Comparison of ENCODE assay signal across 29 cellular contexts in genomic region chr14:92684801-92685560, GRCh38.
A peak's percentile ranks its signal among the peaks of the same experiment; 100 is the strongest.
DNase-seq lines count a peak whose midpoint lies in the region; ATAC-seq, FAIRE-seq and TF ChIP-seq lines count a peak whose summit lies in the region.
"Had no signal": no experiment of that assay in that cellular context is flagged by ENCODE, and none has a peak within 500 bp of the region (broad histone marks: within the 10 kb centered on the region; RNA-seq: fewer than 3 reads in every experiment).

No MANE protein-coding gene starts in this region.

- POLR2A ChIA-PET in IMR-90 (lab: Charles Lee; ENCODE audit: unreplicated experiment), result no interaction called here
- POLR2A ChIA-PET in naive thymus-derived CD8-positive, alpha-beta T cell (lab: Charles Lee), result interaction anchor here (0.7 to 1.7 kb wide), 2 partner anchors 19 to 563 kb away, joined by 3 to 5 read pairs; partner anchors contain the start of genes CPSF2 and NDUFB1

- no peak overlapping the region for H3K4ac ChIP-seq in IMR-90 (ENCODE audit: low read depth, low read length)

- no peak for TF ChIP-seq EP300 in sigmoid colon (IDR thresholded peaks at IDR 0.05)

- no peaks in the 10 kb centered on the region for H3K9me3 Mint-ChIP-seq in chondrocyte (ENCODE audit: low read depth)
- H3K9me3 Mint-ChIP-seq in naive thymus-derived CD8-positive, alpha-beta T cell, result no peaks in the 10 kb centered on the region
- H3K9me3 Mint-ChIP-seq: activated B cell treated with CpG ODN at 0.5 μM for 24 hours; activated naive CD4-positive, alpha-beta T cell treated with anti-CD3 and anti-CD28 coated beads, Interleukin-2, amount 50 U/mL, for 24 hours; stimulated activated naive B cell treated with anti-CD40 and anti-IgM and Interleukin-4, amounts not matched to agents 10 μg/mL and 1 μg/mL and 100 μg/mL, for 72 hours had no signal

- H3K9ac ChIP-seq in IMR-90 (ENCODE audit: low read depth, low read length), result no peak overlapping the region

- no peak overlapping the region for H2BK15ac ChIP-seq in IMR-90 (ENCODE audit: low read depth, low read length)

- no peak overlapping the region for H3K18ac ChIP-seq in IMR-90 (ENCODE audit: low read depth, low read length)

- TF ChIP-seq CTCF in IMR-90 (conservative IDR thresholded peaks at IDR 0.05; ENCODE audit: low read depth, low read length) (no peak), chondrocyte (IDR thresholded peaks at IDR 0.05) (no peak), sigmoid colon (IDR thresholded peaks at IDR 0.05) (no peak)

- H2AK9ac ChIP-seq in IMR-90 (replicated peaks; ENCODE audit: low read depth, low read length, poor library complexity), result peak overlapping the region; percentile 15

- TF ChIP-seq RAD21 in IMR-90 (IDR thresholded peaks at IDR 0.05; ENCODE audit: low read length), result no peak

- no peak overlapping the region for H3K4me2 ChIP-seq in IMR-90 (ENCODE audit: low read depth, low read length)

- in situ Hi-C loops in IMR-90 (cut with MboI; ENCODE audit: low sequenced_read_pairs), result loop anchor here (10.0 kb wide), 1 partner anchor 560 kb away; the partner anchor contains the start of genes CPSF2 and NDUFB1

- H3K4me1 Mint-ChIP-seq in chondrocyte (ENCODE audit: low read depth), result peaks cover 4% of the 10 kb centered on the region
- H3K4me1 Mint-ChIP-seq in naive thymus-derived CD8-positive, alpha-beta T cell, result peaks cover 6 to 27% (median 11%) of the 10 kb centered on the region in 4 donors

- WGBS in IMR-90 (ENCODE audit: extremely low coverage in 2 of 2, insufficient read length in 1 of 2), 2 experiments, result 88% methylated on average over 11 of the region's 21 CpGs; no CpG with 5 or more reads in 1 of the 2 experiments
- 86 to 91% methylated on average over 21 of the region's 21 CpGs for WGBS in sigmoid colon, 2 donors

- H3K9me3 ChIP-seq in IMR-90 (ENCODE audit: control insufficient read depth, insufficient read depth, low read length) (0 out of 2 replicates have a peak, but pooled peaks cover 2% of the 10 kb centered on the region), sigmoid colon (no peaks in the 10 kb centered on the region)
- H3K9me3 ChIP-seq: SJCRH30, thoracic aorta, uterus had no signal

- no peak overlapping the region for H2BK5ac ChIP-seq in IMR-90 (ENCODE audit: low read depth, low read length, poor library complexity, severe bottlenecking)

- H3K27me3 Mint-ChIP-seq in chondrocyte (ENCODE audit: low read depth), result no peaks in the 10 kb centered on the region
- no peaks in the 10 kb centered on the region for H3K27me3 Mint-ChIP-seq in naive thymus-derived CD8-positive, alpha-beta T cell
- H3K27me3 Mint-ChIP-seq: activated B cell treated with CpG ODN at 0.5 μM for 24 hours; activated naive CD4-positive, alpha-beta T cell treated with anti-CD3 and anti-CD28 coated beads, Interleukin-2, amount 50 U/mL, for 24 hours; stimulated activated naive B cell treated with anti-CD40 and anti-IgM and Interleukin-4, amounts not matched to agents 10 μg/mL and 1 μg/mL and 100 μg/mL, for 72 hours had no signal

- dilution Hi-C loops in IMR-90 (cut with HindIII; ENCODE audit: low sequenced_read_pairs, unreplicated experiment), result no loop called here

- H4K20me1 ChIP-seq in IMR-90 (ENCODE audit: insufficient read depth, low read length), result 0 out of 2 replicates have a peak, but pooled peaks cover 4% of the 10 kb centered on the region

- H4K91ac ChIP-seq in IMR-90 (ENCODE audit: insufficient read depth, low read depth, low read length), result no peak overlapping the region

- intact Hi-C loops in IMR-90 (cut with micrococcal nuclease) (loop anchor here (5.0 kb wide), 2 partner anchors 83 to 173 kb away; partner anchors contain the start of gene RIN3), sigmoid colon (cut with DNase I) (loop anchor here (5.0 kb wide), 3 partner anchors 93 to 563 kb away; partner anchors contain the start of genes CPSF2, NDUFB1 and RIN3)

- no peak overlapping the region for H2AFZ ChIP-seq in IMR-90 (replicated peaks; ENCODE audit: low read length, poor library complexity)

- H2BK20ac ChIP-seq in IMR-90 (ENCODE audit: low read depth, low read length), result no peak overlapping the region

- CTCF ChIA-PET in IMR-90 (lab: Yijun Ruan, JAX), result no interaction called here

- H3K79me1 ChIP-seq in IMR-90 (ENCODE audit: low read depth in 1 of 2, low read length in 2 of 2), result peaks cover 0 to 5% of the 10 kb centered on the region in 2 experiments; a peak in 1 of 4 replicates

- no peak overlapping the region for H4K8ac ChIP-seq in IMR-90 (ENCODE audit: low read depth in 2 of 2, low read length in 2 of 2)

- no peak overlapping the region for H4K5ac ChIP-seq in IMR-90 (ENCODE audit: low read depth, low read length)

- H2BK120ac ChIP-seq in IMR-90 (ENCODE audit: low read depth, low read length), result no peak overlapping the region

- no TSS peak for BruUV-seq in IMR-90 (replicated peaks; lab: Mats Ljungman, UMichigan)

- H3K27me3 ChIP-seq in IMR-90 (ENCODE audit: control insufficient read depth, insufficient read depth, low read length), result no peaks in the 10 kb centered on the region
- H3K27me3 ChIP-seq in sigmoid colon, result no peaks in the 10 kb centered on the region
- H3K27me3 ChIP-seq: heart left ventricle, SJCRH30, uterus had no signal

- no peak for DNase-seq in GM19239 (ENCODE audit: insufficient read length, low spot score)
- DNase-seq in IMR-90, result no peak
- peak; percentile 91 for DNase-seq in chondrocyte (ENCODE audit: low spot score)
- peak; percentile 67 for DNase-seq in sigmoid colon
- DNase-seq in naive thymus-derived CD8-positive, alpha-beta T cell, result no peak
- no peak for DNase-seq in Kasumi-1 (lab: John Stamatoyannopoulos, UW)
- no peak for DNase-seq in NCI-H2171 (lab: John Stamatoyannopoulos, UW)
- DNase-seq: activated B cell treated with CpG ODN at 0.5 μM for 24 hours; activated CD4-positive, alpha-beta T cell treated with anti-CD3 and anti-CD28 coated beads, Interleukin-2, amount 50 U/mL, for 1 hour; anterior cingulate cortex; cortex of kidney; foreskin keratinocyte; KG1; MM.1S; NCI-H1436 treated with DMSO at 0.1 percent for 48 hours; NCI-H510A; stimulated activated CD4-positive, alpha-beta T cell treated with anti-CD3 and anti-CD28 coated beads, Interleukin-12 subunit alpha, Interleukin-12 subunit beta, amount 100 ng/mL, for 4 hours; stimulated activated CD4-positive, alpha-beta T cell treated with anti-CD3 and anti-CD28 coated beads, Interleukin-4, amount 100 ng/mL, for 24 hours; stimulated activated naive B cell treated with anti-CD40 and anti-IgM and Interleukin-4, amounts not matched to agents 10 μg/mL and 1 μg/mL and 100 μg/mL, for 72 hours; uterus had no signal

- peak; percentile 57 for FAIRE-seq in GM19239 (lab: Jason Lieb, UNC)
- FAIRE-seq: H54, HTR-8/SVneo had no signal

- TF ChIP-seq POLR2A in IMR-90 (IDR thresholded peaks at IDR 0.05; ENCODE audit: low read depth, low read length), result no peak
- no peak for TF ChIP-seq POLR2A in sigmoid colon (IDR thresholded peaks at IDR 0.05)

- H3K36me3 ChIP-seq in IMR-90 (ENCODE audit: control insufficient read depth, insufficient read depth, low read length) (peaks cover 38% of the 10 kb centered on the region), sigmoid colon (peaks cover 4 to 44% (median 17%) of the 10 kb centered on the region in 4 donors)
- H3K36me3 ChIP-seq: cardiac muscle cell, SJCRH30, uterus had no signal

- no peak overlapping the region for H3K27ac Mint-ChIP-seq in chondrocyte (ENCODE audit: unreplicated experiment)
- peak overlapping the region in 4 of 10 donors; percentile 15 to 82 (median 56) for H3K27ac Mint-ChIP-seq in naive thymus-derived CD8-positive, alpha-beta T cell

- H3K4me3 ChIP-seq in IMR-90 (ENCODE audit: insufficient read depth, low read depth, low read length) (no peak overlapping the region), sigmoid colon (no peak overlapping the region)
- H3K4me3 ChIP-seq: cardiac muscle cell, heart left ventricle, SJCRH30, thoracic aorta, uterus had no signal

- H3K4me3 Mint-ChIP-seq in chondrocyte (ENCODE audit: unreplicated experiment), result no peak overlapping the region
- no peak overlapping the region for H3K4me3 Mint-ChIP-seq in naive thymus-derived CD8-positive, alpha-beta T cell
- H3K4me3 Mint-ChIP-seq: activated B cell treated with CpG ODN at 0.5 μM for 24 hours; activated naive CD4-positive, alpha-beta T cell treated with anti-CD3 and anti-CD28 coated beads, Interleukin-2, amount 50 U/mL, for 24 hours; stimulated activated naive B cell treated with anti-CD40 and anti-IgM and Interleukin-4, amounts not matched to agents 10 μg/mL and 1 μg/mL and 100 μg/mL, for 72 hours had no signal

- H3K56ac ChIP-seq in IMR-90 (ENCODE audit: extremely low read depth, insufficient read depth, low read length), result no peak overlapping the region

- H3K23ac ChIP-seq in IMR-90 (ENCODE audit: low read depth, low read length), result no peak overlapping the region

- 0 out of 2 replicates have a peak, but pooled peaks cover 2% of the 10 kb centered on the region for H3K4me1 ChIP-seq in IMR-90 (ENCODE audit: control insufficient read depth, insufficient read depth, low read length)
- H3K4me1 ChIP-seq in sigmoid colon, result peaks cover 0 to 34% (median 31%) of the 10 kb centered on the region in 4 donors
- H3K4me1 ChIP-seq: SJCRH30 had no signal

- H3K27ac ChIP-seq in IMR-90 (ENCODE audit: insufficient read depth, low read length) (no peak overlapping the region), sigmoid colon (peak overlapping the region in 2 of 4 donors; percentile 6 to 65)
- H3K27ac ChIP-seq: cardiac muscle cell, foreskin keratinocyte, heart left ventricle, SJCRH30, thoracic aorta, uterus had no signal

- no peak overlapping the region for H2AK5ac ChIP-seq in IMR-90 (ENCODE audit: low read depth, low read length)

- peaks cover 2% of the 10 kb centered on the region for H3K36me3 Mint-ChIP-seq in chondrocyte (ENCODE audit: low read depth)
- peaks cover 0 to 72% (median 14%) of the 10 kb centered on the region in 3 donors for H3K36me3 Mint-ChIP-seq in naive thymus-derived CD8-positive, alpha-beta T cell

- ATAC-seq in IMR-90 (ENCODE audit: low read depth), result no peak
- no peak for ATAC-seq in naive thymus-derived CD8-positive, alpha-beta T cell
- ATAC-seq: esophagus mucosa; foreskin keratinocyte; heart left ventricle; right cardiac atrium; stimulated activated naive B cell treated with anti-CD40 and anti-IgM and Interleukin-4, amounts not matched to agents 10 μg/mL and 1 μg/mL and 100 μg/mL, for 72 hours had no signal

- H3K14ac ChIP-seq in IMR-90 (replicated peaks; ENCODE audit: low read depth, low read length), result no peak overlapping the region

- H3K9me1 ChIP-seq in IMR-90 (ENCODE audit: insufficient read depth, low read length), result no peaks in the 10 kb centered on the region; the same call in 1 of the 2 replicates

TF ChIP-seq in IMR-90, 13 proteins besides CTCF, POLR2A, EP300 and RAD21 (continues in another document):
- no peak for TF ChIP-seq CHD1 (IDR thresholded peaks at IDR 0.05; ENCODE audit: low read depth, low read length)
- TF ChIP-seq ELK1 (IDR thresholded peaks at IDR 0.05; ENCODE audit: borderline replicate concordance, low read depth, low read length), result no peak

Comparison
In these comparisons a context has a peak if more than half of its experiments do, and no peak if none do; other contexts are left out.
1. DNase-seq: peak in chondrocyte (single experiment) and sigmoid colon (single experiment); none in GM19239 (single experiment), IMR-90 (single experiment), naive thymus-derived CD8-positive, alpha-beta T cell (0 of 10), Kasumi-1 (0 of 2) and NCI-H2171 (single experiment).